ENCODE assay signal across 15 cellular contexts in the genomic region with DNA sequence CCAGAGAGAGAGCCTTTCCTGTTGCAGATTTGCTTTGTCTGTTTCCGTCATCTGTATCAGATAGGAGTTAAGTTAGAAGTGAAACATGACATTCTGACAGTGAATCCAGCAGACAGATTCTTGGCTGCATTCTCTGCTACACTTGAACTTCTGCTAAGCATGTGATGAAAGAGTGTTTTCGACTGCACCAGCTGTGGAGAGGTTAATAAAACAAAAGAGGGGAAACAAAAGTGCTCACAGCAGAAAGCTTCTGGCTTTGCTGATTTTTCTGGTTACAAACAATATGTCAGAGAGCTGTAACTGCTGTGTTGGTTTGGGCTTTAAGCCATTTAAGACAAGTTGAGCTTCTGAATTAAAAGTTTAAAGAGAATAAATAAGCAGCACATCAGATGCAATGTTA.
DNase-seq lines count a peak whose midpoint lies in the region; ATAC-seq and TF ChIP-seq lines count a peak whose summit lies in the region.
"Had no signal": no experiment of that assay in that cellular context is flagged by ENCODE, and none has a peak within 500 bp of the region (broad histone marks: within the 10 kb centered on the region; RNA-seq: fewer than 3 reads in every experiment).

No MANE protein-coding gene starts in this region.

- H3K27me3 Mint-ChIP-seq in natural killer cell (ENCODE audit: low read depth in 2 of 2): peaks cover 2 to 10% of the 10 kb centered on the region in 2 donors
- H3K27me3 Mint-ChIP-seq in activated T-helper 2 cell treated with anti-CD3 and anti-CD28 coated beads, Interferon-gamma antibody, Interleukin-2, Interleukin-4, amounts not matched to agents 10 μg/mL and 5 μg/mL and 100 μg/mL, durations not matched to agents 14 hours and 24 hours and 36 hours (ENCODE audit: low read depth): peaks cover 8% of the 10 kb centered on the region

- H3K27ac Mint-ChIP-seq in natural killer cell: no peak overlapping the region
- no peak overlapping the region for H3K27ac Mint-ChIP-seq in activated T-helper 2 cell treated with anti-CD3 and anti-CD28 coated beads, Interferon-gamma antibody, Interleukin-2, Interleukin-4, amounts not matched to agents 10 μg/mL and 5 μg/mL and 100 μg/mL, durations not matched to agents 14 hours and 24 hours and 36 hours
- H3K27ac Mint-ChIP-seq: activated CD4-positive, alpha-beta memory T cell treated with anti-CD3 and anti-CD28 coated beads, Interleukin-2, amount 10 ng/mL, durations not matched to agents 7 days and 5 days; stimulated activated naive CD8-positive, alpha-beta T cell treated with anti-CD3 and anti-CD28 coated beads, Interleukin-15, amount 100 ng/mL, for 72 hours had no signal

- ATAC-seq in left ventricle myocardium superior (peak; percentile 84), natural killer cell (no peak), right lobe of liver (no peak)
- ATAC-seq: Panc1; stimulated activated naive CD8-positive, alpha-beta T cell treated with anti-CD3 and anti-CD28 coated beads, Interleukin-15, amount 100 ng/mL, for 72 hours had no signal

- no peaks in the 10 kb centered on the region for H3K36me3 Mint-ChIP-seq in natural killer cell
- no peaks in the 10 kb centered on the region for H3K36me3 Mint-ChIP-seq in activated T-helper 2 cell treated with anti-CD3 and anti-CD28 coated beads, Interferon-gamma antibody, Interleukin-2, Interleukin-4, amounts not matched to agents 10 μg/mL and 5 μg/mL and 100 μg/mL, durations not matched to agents 14 hours and 24 hours and 36 hours (ENCODE audit: low read depth)

- H3K4me3 ChIP-seq in MG63: peak overlapping the region; percentile 1; the same call in 1 of the 2 replicates
- H3K4me3 ChIP-seq in adipocyte (ENCODE audit: low read length): peak overlapping the region; percentile 73
- no peak overlapping the region for H3K4me3 ChIP-seq in right lobe of liver
- H3K4me3 ChIP-seq: pancreas had no signal

- H3K4me3 Mint-ChIP-seq in natural killer cell: no peak overlapping the region
- H3K4me3 Mint-ChIP-seq in activated T-helper 2 cell treated with anti-CD3 and anti-CD28 coated beads, Interferon-gamma antibody, Interleukin-2, Interleukin-4, amounts not matched to agents 10 μg/mL and 5 μg/mL and 100 μg/mL, durations not matched to agents 14 hours and 24 hours and 36 hours (ENCODE audit: low read depth): no peak overlapping the region
- H3K4me3 Mint-ChIP-seq: activated CD4-positive, alpha-beta memory T cell treated with anti-CD3 and anti-CD28 coated beads, Interleukin-2, amount 10 ng/mL, durations not matched to agents 7 days and 5 days; stimulated activated naive CD8-positive, alpha-beta T cell treated with anti-CD3 and anti-CD28 coated beads, Interleukin-15, amount 100 ng/mL, for 72 hours had no signal

- H3K9ac ChIP-seq in adipocyte (ENCODE audit: low read length): peak overlapping the region; percentile 46

- H3K27ac ChIP-seq in right lobe of liver: no peak overlapping the region
- H3K27ac ChIP-seq: pancreas had no signal

- H3K27me3 ChIP-seq in MG63 (no peaks in the 10 kb centered on the region), adipocyte (replicated peaks; ENCODE audit: control insufficient read depth, insufficient read depth, low read length) (no peaks in the 10 kb centered on the region), right lobe of liver (no peaks in the 10 kb centered on the region)
- H3K27me3 ChIP-seq: pancreas had no signal

- H3K9me3 ChIP-seq in MG63: no peaks in the 10 kb centered on the region
- H3K9me3 ChIP-seq in adipocyte (ENCODE audit: control insufficient read depth, low read length): no peaks in the 10 kb centered on the region
- no peaks in the 10 kb centered on the region for H3K9me3 ChIP-seq in right lobe of liver
- H3K9me3 ChIP-seq: pancreas had no signal

- TF ChIP-seq CTCF in natural killer cell (IDR thresholded peaks at IDR 0.05): no peak
- no peak for TF ChIP-seq CTCF in right lobe of liver (IDR thresholded peaks at IDR 0.05)

- 17% methylated on average over 2 of the region's 2 CpGs for WGBS in right lobe of liver (ENCODE audit: insufficient coverage, low coverage, low lambda C conversion rate, missing lambda C conversion rate)

- H3K4me1 Mint-ChIP-seq in natural killer cell: no peaks in the 10 kb centered on the region
- no peaks in the 10 kb centered on the region for H3K4me1 Mint-ChIP-seq in activated T-helper 2 cell treated with anti-CD3 and anti-CD28 coated beads, Interferon-gamma antibody, Interleukin-2, Interleukin-4, amounts not matched to agents 10 μg/mL and 5 μg/mL and 100 μg/mL, durations not matched to agents 14 hours and 24 hours and 36 hours (ENCODE audit: low read depth)
- H3K4me1 Mint-ChIP-seq: activated CD4-positive, alpha-beta memory T cell treated with anti-CD3 and anti-CD28 coated beads, Interleukin-2, amount 10 ng/mL, durations not matched to agents 7 days and 5 days; stimulated activated naive CD8-positive, alpha-beta T cell treated with anti-CD3 and anti-CD28 coated beads, Interleukin-15, amount 100 ng/mL, for 72 hours had no signal

- H3K36me3 ChIP-seq in MG63 (no peaks in the 10 kb centered on the region), adipocyte (ENCODE audit: control insufficient read depth, insufficient read depth, low read length, severe bottlenecking) (no peaks in the 10 kb centered on the region), right lobe of liver (no peaks in the 10 kb centered on the region)
- H3K36me3 ChIP-seq: pancreas had no signal

- no peak for DNase-seq in MG63
- peak; percentile 55 for DNase-seq in adipocyte (ENCODE audit: low read depth)
- no peak for DNase-seq in left ventricle myocardium superior
- peak; percentile 11 for DNase-seq in pulmonary artery endothelial cell (ENCODE audit: low read depth, low spot score)
- DNase-seq in natural killer cell: no peak
- DNase-seq in stimulated activated CD4-positive, alpha-beta T cell treated with anti-CD3 and anti-CD28 coated beads, Interleukin-15, amount 100 ng/mL, for 24 hours: no peak
- no peak for DNase-seq in activated T-helper 2 cell treated with anti-CD3 and anti-CD28 coated beads, Interferon-gamma antibody, Interleukin-2, Interleukin-4, amounts not matched to agents 10 μg/mL and 5 μg/mL and 100 μg/mL, durations not matched to agents 14 hours and 24 hours and 36 hours (ENCODE audit: low spot score)
- no peak for DNase-seq in right lobe of liver
- DNase-seq: activated CD4-positive, alpha-beta memory T cell treated with anti-CD3 and anti-CD28 coated beads, Interleukin-2, amount 10 ng/mL, durations not matched to agents 7 days and 5 days; activated gamma-delta T cell; erythroblast; NCI-H187; stimulated activated naive CD8-positive, alpha-beta T cell treated with anti-CD3 and anti-CD28 coated beads, Interleukin-15, amount 100 ng/mL, for 72 hours had no signal

- no peak for TF ChIP-seq POLR2A in right lobe of liver (IDR thresholded peaks at IDR 0.05)

- intact Hi-C loops in left ventricle myocardium superior (cut with micrococcal nuclease): no loop called here
- intact Hi-C loops in natural killer cell (cut with micrococcal nuclease): no loop called here
- intact Hi-C loops in activated T-helper 2 cell treated with anti-CD3 and anti-CD28 coated beads, Interferon-gamma antibody, Interleukin-2, Interleukin-4, amounts not matched to agents 10 μg/mL and 5 μg/mL and 100 μg/mL, durations not matched to agents 14 hours and 24 hours and 36 hours (cut with micrococcal nuclease): no loop called here
- intact Hi-C loops in right lobe of liver (cut with DNase I): no loop called here

- H3K4me1 ChIP-seq in adipocyte (ENCODE audit: control insufficient read depth, insufficient read depth, low read length) (peaks cover 21% of the 10 kb centered on the region), right lobe of liver (peaks cover 0 to 5% (median 0%) of the 10 kb centered on the region in 4 donors)

- peaks cover 0 to 2% of the 10 kb centered on the region in 2 donors for H3K9me3 Mint-ChIP-seq in natural killer cell
- no peaks in the 10 kb centered on the region for H3K9me3 Mint-ChIP-seq in activated T-helper 2 cell treated with anti-CD3 and anti-CD28 coated beads, Interferon-gamma antibody, Interleukin-2, Interleukin-4, amounts not matched to agents 10 μg/mL and 5 μg/mL and 100 μg/mL, durations not matched to agents 14 hours and 24 hours and 36 hours
- H3K9me3 Mint-ChIP-seq: activated CD4-positive, alpha-beta memory T cell treated with anti-CD3 and anti-CD28 coated beads, Interleukin-2, amount 10 ng/mL, durations not matched to agents 7 days and 5 days; stimulated activated naive CD8-positive, alpha-beta T cell treated with anti-CD3 and anti-CD28 coated beads, Interleukin-15, amount 100 ng/mL, for 72 hours had no signal

Comparison
In these comparisons a context has a peak if more than half of its experiments do, and no peak if none do; other contexts are left out.
1. DNase-seq: peak in adipocyte (single experiment) and pulmonary artery endothelial cell (single experiment); none in MG63 (single experiment), left ventricle myocardium superior (single experiment), natural killer cell (single experiment), stimulated activated CD4-positive, alpha-beta T cell treated with anti-CD3 and anti-CD28 coated beads, Interleukin-15, amount 100 ng/mL, for 24 hours (single experiment), activated T-helper 2 cell treated with anti-CD3 and anti-CD28 coated beads, Interferon-gamma antibody, Interleukin-2, Interleukin-4, amounts not matched to agents 10 μg/mL and 5 μg/mL and 100 μg/mL, durations not matched to agents 14 hours and 24 hours and 36 hours (single experiment) and right lobe of liver (0 of 3).
2. H3K4me3 ChIP-seq: peak in MG63 (single experiment) and adipocyte (single experiment); none in right lobe of liver (0 of 3).